6 cellular contexts compared by ENCODE assay signal in genomic region chr1:43969416-43969745, GRCh38. TPM values are rescaled to one million over a fixed set of nuclear protein-coding genes. Genes with fewer than 3 reads are reported as not detected.
DNase-seq lines count a peak whose midpoint lies in the region; ATAC-seq and TF ChIP-seq lines count a peak whose summit lies in the region.

No MANE protein-coding gene starts in this region.

- no peak for TF ChIP-seq CTCF in epithelial cell of esophagus (IDR thresholded peaks at IDR 0.05; ENCODE audit: insufficient read depth, low read depth, low read length, missing control alignments)

- peak overlapping the region; percentile 24 for H3K27ac Mint-ChIP-seq in activated CD8-positive, alpha-beta memory T cell treated with anti-CD3 and anti-CD28 coated beads, Interleukin-2, amount 10 ng/mL, durations not matched to agents 7 days and 5 days

- no peaks in the 10 kb centered on the region for H3K27me3 ChIP-seq in subcutaneous abdominal adipose tissue (ENCODE audit: control insufficient read depth in 5 of 5, insufficient read depth in 4 of 5, low read length in 5 of 5)

- no peak overlapping the region for H3K27ac ChIP-seq in subcutaneous abdominal adipose tissue (ENCODE audit: low read depth, low read length)

- H3K9ac ChIP-seq in subcutaneous abdominal adipose tissue (ENCODE audit: low read length in 5 of 5), result no peak overlapping the region

- DNase-seq in activated CD8-positive, alpha-beta memory T cell treated with anti-CD3 and anti-CD28 coated beads, Interleukin-2, amount 10 ng/mL, durations not matched to agents 7 days and 5 days, result no peak
- DNase-seq in activated CD8-positive, alpha-beta memory T cell treated with anti-CD3 and anti-CD28 coated beads, Interleukin-2, amount 50 U/mL, for 48 hours, result no peak
- DNase-seq in epithelial cell of esophagus (ENCODE audit: low read depth) (no peak), AG08395 (ENCODE audit: low spot score) (no peak)

- CTCF ChIA-PET in activated CD8-positive, alpha-beta memory T cell treated with anti-CD3 and anti-CD28 coated beads, Interleukin-2, amount 10 ng/mL, durations not matched to agents 7 days and 5 days (lab: Charles Lee), result interaction anchor here (1.0 to 5.4 kb wide), 3 partner anchors 23 to 32 kb away, joined by 4 to 30 read pairs (median 5); partner anchors contain the start of gene IPO13

- H3K27me3 Mint-ChIP-seq in activated CD8-positive, alpha-beta memory T cell treated with anti-CD3 and anti-CD28 coated beads, Interleukin-2, amount 10 ng/mL, durations not matched to agents 7 days and 5 days, result no peaks in the 10 kb centered on the region

- ATAC-seq in activated CD8-positive, alpha-beta memory T cell treated with anti-CD3 and anti-CD28 coated beads, Interleukin-2, amount 10 ng/mL, durations not matched to agents 7 days and 5 days, result no peak
- no peak for ATAC-seq in GM21526 (IDR thresholded peaks at IDR 0.05; ENCODE audit: low FRiP score, unreplicated experiment)

- H3K9me3 ChIP-seq in subcutaneous abdominal adipose tissue (ENCODE audit: control insufficient read depth in 5 of 5, low read length in 5 of 5), result no peaks in the 10 kb centered on the region

- peaks cover 6% of the 10 kb centered on the region for H3K36me3 Mint-ChIP-seq in activated CD8-positive, alpha-beta memory T cell treated with anti-CD3 and anti-CD28 coated beads, Interleukin-2, amount 10 ng/mL, durations not matched to agents 7 days and 5 days

- no peaks in the 10 kb centered on the region for H3K9me3 Mint-ChIP-seq in activated CD8-positive, alpha-beta memory T cell treated with anti-CD3 and anti-CD28 coated beads, Interleukin-2, amount 10 ng/mL, durations not matched to agents 7 days and 5 days (ENCODE audit: low read depth)

- peak overlapping the region; percentile 89 for H3K4me3 Mint-ChIP-seq in activated CD8-positive, alpha-beta memory T cell treated with anti-CD3 and anti-CD28 coated beads, Interleukin-2, amount 10 ng/mL, durations not matched to agents 7 days and 5 days

- peaks cover 0 to 50% (median 24%) of the 10 kb centered on the region in 5 donors for H3K36me3 ChIP-seq in subcutaneous abdominal adipose tissue (ENCODE audit: control insufficient read depth in 5 of 5, insufficient read depth in 5 of 5, low read length in 5 of 5)

- H3K4me1 Mint-ChIP-seq in activated CD8-positive, alpha-beta memory T cell treated with anti-CD3 and anti-CD28 coated beads, Interleukin-2, amount 10 ng/mL, durations not matched to agents 7 days and 5 days, result peaks cover 30% of the 10 kb centered on the region

- peaks cover 4 to 26% (median 23%) of the 10 kb centered on the region in 5 donors for H3K4me1 ChIP-seq in subcutaneous abdominal adipose tissue (ENCODE audit: control insufficient read depth in 5 of 5, insufficient read depth in 5 of 5, low read length in 5 of 5)

- H3K4me3 ChIP-seq in epithelial cell of esophagus (ENCODE audit: low read length) (peak overlapping the region; percentile 68), subcutaneous abdominal adipose tissue (ENCODE audit: low read depth in 1 of 5, low read length in 5 of 5) (peak overlapping the region in 4 of 5 donors; percentile 33 to 97 (median 37))

RNA-seq across cellular contexts. Expression of gene DPH2, which starts 0.4 kb away (rescaled TPM):
- 10 to 100 TPM; 28.1 to 39.8 TPM for total RNA-seq in activated CD8-positive, alpha-beta memory T cell treated with anti-CD3 and anti-CD28 coated beads, Interleukin-2, amount 10 ng/mL, durations not matched to agents 7 days and 5 days

RNA-seq across cellular contexts. Expression of gene ATP6V0B, which starts 5.4 kb away (rescaled TPM):
- total RNA-seq in activated CD8-positive, alpha-beta memory T cell treated with anti-CD3 and anti-CD28 coated beads, Interleukin-2, amount 10 ng/mL, durations not matched to agents 7 days and 5 days, result 100 to 1,000 TPM; 108 to 139 TPM

RNA-seq across cellular contexts. Expression of gene B4GALT2, which starts 9.6 kb away (rescaled TPM):
- total RNA-seq in activated CD8-positive, alpha-beta memory T cell treated with anti-CD3 and anti-CD28 coated beads, Interleukin-2, amount 10 ng/mL, durations not matched to agents 7 days and 5 days, result 10 to 100 TPM; 20.1 to 25.5 TPM

RNA-seq across cellular contexts. Expression of gene CCDC24, which starts 22.0 kb away (rescaled TPM):
- total RNA-seq in activated CD8-positive, alpha-beta memory T cell treated with anti-CD3 and anti-CD28 coated beads, Interleukin-2, amount 10 ng/mL, durations not matched to agents 7 days and 5 days, result 1 to 10 TPM; 1.3 to 1.5 TPM

RNA-seq across cellular contexts. Expression of gene IPO13, which starts 22.6 kb away (rescaled TPM):
- total RNA-seq in activated CD8-positive, alpha-beta memory T cell treated with anti-CD3 and anti-CD28 coated beads, Interleukin-2, amount 10 ng/mL, durations not matched to agents 7 days and 5 days, result 10 to 100 TPM; 25.3 to 29.4 TPM
